ENCODE assay signal across 1 cellular context in the genomic region with DNA sequence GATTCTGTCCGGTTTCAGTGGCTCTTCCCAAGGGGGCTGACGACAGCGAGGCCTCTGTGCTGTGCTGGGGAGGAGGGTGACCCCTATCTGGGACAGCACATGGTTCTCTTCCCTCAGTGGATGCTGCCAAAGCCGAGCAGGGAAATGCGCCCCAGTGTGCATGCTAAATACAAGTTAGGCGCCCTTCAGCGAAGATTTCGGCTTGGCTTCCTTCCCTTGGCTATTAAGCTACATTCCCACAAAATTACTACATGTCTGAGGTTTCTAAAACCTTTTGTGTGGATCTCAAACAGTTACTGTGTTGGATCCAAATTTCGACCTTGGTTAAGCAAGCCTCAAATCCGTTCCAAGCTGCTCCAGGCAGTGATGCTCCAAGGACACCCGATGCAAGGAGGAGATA.
TF ChIP-seq lines count a peak whose summit lies in the region.

No MANE protein-coding gene starts in this region.

TF ChIP-seq in WTC11, 78 proteins besides CTCF, POLR2A, EP300 and RAD21 (continued from another document):
- TF ChIP-seq, protein P1, sequence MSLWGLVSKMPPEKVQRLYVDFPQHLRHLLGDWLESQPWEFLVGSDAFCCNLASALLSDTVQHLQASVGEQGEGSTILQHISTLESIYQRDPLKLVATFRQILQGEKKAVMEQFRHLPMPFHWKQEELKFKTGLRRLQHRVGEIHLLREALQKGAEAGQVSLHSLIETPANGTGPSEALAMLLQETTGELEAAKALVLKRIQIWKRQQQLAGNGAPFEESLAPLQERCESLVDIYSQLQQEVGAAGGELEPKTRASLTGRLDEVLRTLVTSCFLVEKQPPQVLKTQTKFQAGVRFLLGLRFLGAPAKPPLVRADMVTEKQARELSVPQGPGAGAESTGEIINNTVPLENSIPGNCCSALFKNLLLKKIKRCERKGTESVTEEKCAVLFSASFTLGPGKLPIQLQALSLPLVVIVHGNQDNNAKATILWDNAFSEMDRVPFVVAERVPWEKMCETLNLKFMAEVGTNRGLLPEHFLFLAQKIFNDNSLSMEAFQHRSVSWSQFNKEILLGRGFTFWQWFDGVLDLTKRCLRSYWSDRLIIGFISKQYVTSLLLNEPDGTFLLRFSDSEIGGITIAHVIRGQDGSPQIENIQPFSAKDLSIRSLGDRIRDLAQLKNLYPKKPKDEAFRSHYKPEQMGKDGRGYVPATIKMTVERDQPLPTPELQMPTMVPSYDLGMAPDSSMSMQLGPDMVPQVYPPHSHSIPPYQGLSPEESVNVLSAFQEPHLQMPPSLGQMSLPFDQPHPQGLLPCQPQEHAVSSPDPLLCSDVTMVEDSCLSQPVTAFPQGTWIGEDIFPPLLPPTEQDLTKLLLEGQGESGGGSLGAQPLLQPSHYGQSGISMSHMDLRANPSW (CRISPR knock-in tag; conservative IDR thresholded peaks at IDR 0.05; ENCODE audit: low read depth): no peak
- no peak for TF ChIP-seq ZNF416 (CRISPR knock-in tag; IDR thresholded peaks at IDR 0.05)
- TF ChIP-seq, protein P2, sequence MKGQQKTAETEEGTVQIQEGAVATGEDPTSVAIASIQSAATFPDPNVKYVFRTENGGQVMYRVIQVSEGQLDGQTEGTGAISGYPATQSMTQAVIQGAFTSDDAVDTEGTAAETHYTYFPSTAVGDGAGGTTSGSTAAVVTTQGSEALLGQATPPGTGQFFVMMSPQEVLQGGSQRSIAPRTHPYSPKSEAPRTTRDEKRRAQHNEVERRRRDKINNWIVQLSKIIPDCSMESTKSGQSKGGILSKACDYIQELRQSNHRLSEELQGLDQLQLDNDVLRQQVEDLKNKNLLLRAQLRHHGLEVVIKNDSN (CRISPR knock-in tag; IDR thresholded peaks at IDR 0.05): no peak
